Comparison of ENCODE assay signal across 16 cellular contexts in genomic region chr10:129033354-129033729, GRCh38.
DNase-seq lines count a peak whose midpoint lies in the region; ATAC-seq, FAIRE-seq and TF ChIP-seq lines count a peak whose summit lies in the region.
"Had no signal": no experiment of that assay in that cellular context is flagged by ENCODE, and none has a peak within 500 bp of the region (broad histone marks: within the 10 kb centered on the region; RNA-seq: fewer than 3 reads in every experiment).

No MANE protein-coding gene starts in this region.

- H3K9me3 ChIP-seq in Loucy (ENCODE audit: insufficient read depth, low read depth, low read length): no peaks in the 10 kb centered on the region
- H3K9me3 ChIP-seq: A549 had no signal

- FAIRE-seq in D721Med (lab: Jason Lieb, UNC): no peak
- FAIRE-seq: A549, GM12878 had no signal

- peaks cover 30% of the 10 kb centered on the region for H3K79me2 ChIP-seq in Loucy (ENCODE audit: insufficient read depth, low read length)

- H3K9me2 ChIP-seq in Loucy (replicated peaks; ENCODE audit: low read depth, low read length): no peaks in the 10 kb centered on the region

- H3K27me3 ChIP-seq in Loucy (ENCODE audit: insufficient read depth, low read length, poor library complexity, severe bottlenecking): no peaks in the 10 kb centered on the region

- peaks cover 2% of the 10 kb centered on the region for H3K27me3 Mint-ChIP-seq in activated naive CD8-positive, alpha-beta T cell
- H3K27me3 Mint-ChIP-seq in activated naive CD8-positive, alpha-beta T cell treated with anti-CD3 and anti-CD28 coated beads for 36 hours: no peaks in the 10 kb centered on the region
- H3K27me3 Mint-ChIP-seq in glutamatergic neuron (ENCODE audit: unreplicated experiment): no peaks in the 10 kb centered on the region

- H3K4me1 Mint-ChIP-seq in activated naive CD8-positive, alpha-beta T cell (ENCODE audit: low read depth): peaks cover 61% of the 10 kb centered on the region
- peaks cover 48% of the 10 kb centered on the region for H3K4me1 Mint-ChIP-seq in activated naive CD8-positive, alpha-beta T cell treated with anti-CD3 and anti-CD28 coated beads for 36 hours
- peaks cover 60% of the 10 kb centered on the region for H3K4me1 Mint-ChIP-seq in glutamatergic neuron (ENCODE audit: low read depth, unreplicated experiment)

- peaks cover 5% of the 10 kb centered on the region; the same call in 1 of the 2 replicates for H3F3A ChIP-seq in Loucy (ENCODE audit: low read depth)

- no peak for ATAC-seq in HG03442 (IDR thresholded peaks at IDR 0.05; ENCODE audit: unreplicated experiment)
- ATAC-seq: A549, GM12878, GM23338, PC-3 had no signal

- H3K4me1 ChIP-seq in Loucy (ENCODE audit: insufficient read depth, low read length, poor library complexity, severe bottlenecking): peaks cover 66% of the 10 kb centered on the region
- H3K4me1 ChIP-seq: A549 had no signal

- H3K9me3 Mint-ChIP-seq in activated naive CD8-positive, alpha-beta T cell (ENCODE audit: low read depth): no peaks in the 10 kb centered on the region
- no peaks in the 10 kb centered on the region for H3K9me3 Mint-ChIP-seq in activated naive CD8-positive, alpha-beta T cell treated with anti-CD3 and anti-CD28 coated beads for 36 hours
- no peaks in the 10 kb centered on the region for H3K9me3 Mint-ChIP-seq in glutamatergic neuron (ENCODE audit: unreplicated experiment)
- H3K9me3 Mint-ChIP-seq: GM23338 had no signal

- H4K20me1 ChIP-seq in Loucy (ENCODE audit: insufficient read depth, low read length, poor library complexity, severe bottlenecking): no peaks in the 10 kb centered on the region

- peak overlapping the region; percentile 97 for H3K4me2 ChIP-seq in Loucy (ENCODE audit: low read depth, low read length, poor library complexity, severe bottlenecking)
- H3K4me2 ChIP-seq: A549, GM23338 had no signal

- H3K9ac ChIP-seq in Loucy (ENCODE audit: low read depth, low read length, poor library complexity, severe bottlenecking): peak overlapping the region; percentile 98

- no peak overlapping the region for H2AFZ ChIP-seq in Loucy (ENCODE audit: low read length)

- H3K36me3 ChIP-seq in Loucy (ENCODE audit: insufficient read depth, low read length): no peaks in the 10 kb centered on the region

- TF ChIP-seq CTCF in Loucy (conservative IDR thresholded peaks at IDR 0.05; ENCODE audit: low read length) (no peak), glutamatergic neuron (IDR thresholded peaks at IDR 0.05; ENCODE audit: partially characterized antibody, unreplicated experiment) (no peak), D721Med (IDR thresholded peaks at IDR 0.05; ENCODE audit: insufficient read depth, missing control alignments) (no peak)

- no peaks in the 10 kb centered on the region for H3K36me3 Mint-ChIP-seq in activated naive CD8-positive, alpha-beta T cell
- no peaks in the 10 kb centered on the region for H3K36me3 Mint-ChIP-seq in activated naive CD8-positive, alpha-beta T cell treated with anti-CD3 and anti-CD28 coated beads for 36 hours
- H3K36me3 Mint-ChIP-seq in glutamatergic neuron (ENCODE audit: unreplicated experiment): no peaks in the 10 kb centered on the region

- peak overlapping the region; percentile 7 for H3K27ac Mint-ChIP-seq in activated naive CD8-positive, alpha-beta T cell
- H3K27ac Mint-ChIP-seq in activated naive CD8-positive, alpha-beta T cell treated with anti-CD3 and anti-CD28 coated beads for 36 hours: no peak overlapping the region
- peak overlapping the region; percentile 23 for H3K27ac Mint-ChIP-seq in glutamatergic neuron (ENCODE audit: unreplicated experiment)
- H3K27ac Mint-ChIP-seq: GM23338 had no signal

- no peak overlapping the region for H3K4me3 Mint-ChIP-seq in activated naive CD8-positive, alpha-beta T cell
- no peak overlapping the region for H3K4me3 Mint-ChIP-seq in activated naive CD8-positive, alpha-beta T cell treated with anti-CD3 and anti-CD28 coated beads for 36 hours
- peak overlapping the region; percentile 5 for H3K4me3 Mint-ChIP-seq in glutamatergic neuron (ENCODE audit: unreplicated experiment)
- H3K4me3 Mint-ChIP-seq: GM23338 had no signal

- H3K4me3 ChIP-seq in Loucy (ENCODE audit: low read length, poor library complexity, severe bottlenecking): peak overlapping the region; percentile 81
- H3K4me3 ChIP-seq: A549, GM12878, GM23338, K562 had no signal

- no peak for DNase-seq in activated naive CD8-positive, alpha-beta T cell treated with anti-CD3 and anti-CD28 coated beads for 36 hours
- DNase-seq in glutamatergic neuron (no peak), D721Med (ENCODE audit: insufficient read length, low spot score) (no peak), inferior parietal cortex (ENCODE audit: extremely low spot score) (no peak)
- DNase-seq: NCI-H1105, NCI-H2081, NCI-H2171 treated with DMSO at 0.1 percent for 48 hours, PC-3, SIG-M5 had no signal
